Comparison of ENCODE assay signal across 25 cellular contexts in the genomic region with DNA sequence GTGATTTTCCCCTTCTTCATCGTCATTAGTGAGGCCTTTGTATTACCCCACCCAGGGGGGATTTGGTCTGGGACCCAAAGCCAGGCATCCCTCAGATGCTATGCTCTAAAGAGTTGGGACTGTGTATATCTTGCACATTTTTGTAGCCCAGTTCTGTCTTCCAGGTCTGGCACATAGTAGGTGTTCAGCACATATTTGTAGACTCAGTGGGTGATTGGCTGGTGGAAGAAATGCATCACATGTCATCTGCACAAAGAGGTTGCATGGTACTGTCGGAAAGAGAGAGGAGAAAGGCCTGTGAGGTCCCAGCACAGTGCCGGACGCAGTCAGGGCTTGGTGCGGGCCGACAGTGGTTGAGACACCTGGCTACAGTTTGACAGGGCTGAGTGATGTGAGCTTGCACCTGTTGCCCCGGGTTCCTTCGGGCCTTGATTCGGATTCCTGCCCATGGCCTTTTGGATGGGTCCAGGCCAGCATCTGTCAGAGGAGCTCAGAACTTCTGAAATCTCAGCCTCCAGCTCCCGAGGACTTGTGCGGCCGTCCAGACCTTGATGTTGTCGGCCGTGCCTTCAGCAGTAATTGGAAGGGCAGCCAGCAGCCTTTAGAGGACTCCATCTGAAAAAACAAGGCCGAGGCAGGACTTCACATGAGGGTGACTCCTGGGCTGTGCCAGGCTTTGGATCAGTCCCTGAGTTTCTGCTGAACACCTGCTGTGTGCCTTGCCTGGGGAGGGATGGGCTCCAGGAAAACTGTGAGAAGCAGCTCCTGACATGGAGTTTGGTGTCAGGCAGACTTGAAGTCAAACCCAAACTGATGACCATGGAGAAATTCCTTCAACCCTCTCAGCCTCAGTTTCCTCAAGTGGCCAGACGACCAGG. TPM values are rescaled to one million over a fixed set of nuclear protein-coding genes. Genes with fewer than 3 reads are reported as not detected.
"Had no signal": no experiment of that assay in that cellular context is flagged by ENCODE, and none has a peak within 500 bp of the region (broad histone marks: within the 10 kb centered on the region; RNA-seq: fewer than 3 reads in every experiment).

No MANE protein-coding gene starts in this region.

- H3K4me1 ChIP-seq: body of pancreas, Peyer's patch had no signal

- H3K27ac ChIP-seq: body of pancreas, Peyer's patch had no signal

- H3K27me3 ChIP-seq: body of pancreas, MG63, Peyer's patch had no signal

- H3K9me3 ChIP-seq: body of pancreas, MG63, Peyer's patch had no signal

- ATAC-seq: activated CD8-positive, alpha-beta memory T cell treated with anti-CD3 and anti-CD28 coated beads, Interleukin-2, amount 10 ng/mL, durations not matched to agents 7 days and 5 days; body of pancreas; T-helper 17 cell had no signal

- DNase-seq: activated B cell treated with CpG ODN at 0.5 μM for 24 hours; activated CD4-positive, alpha-beta T cell treated with anti-CD3 and anti-CD28 coated beads for 1 hour; activated CD4-positive, alpha-beta T cell treated with anti-CD3 and anti-CD28 coated beads, Interleukin-2, amount 10 ng/mL, durations not matched to agents 24 days and 14 days; activated CD4-positive, alpha-beta T cell treated with anti-CD3 and anti-CD28 coated beads, Interleukin-2, amount 50 U/mL, for 48 hours; activated CD8-positive, alpha-beta memory T cell treated with anti-CD3 and anti-CD28 coated beads, Interleukin-2, amount 10 ng/mL, durations not matched to agents 7 days and 5 days; activated effector memory CD4-positive, alpha-beta T cell treated with Interleukin-2 at 50 U/mL for 16 hours; activated naive CD4-positive, alpha-beta T cell; activated T-cell treated with anti-CD3 and anti-CD28 coated beads, Interleukin-2, amount 50 U/mL, for 24 hours; aorta; body of pancreas; MG63; NCI-H1105; NCI-H1436; NCI-H187; NCI-H2081; NCI-H69; NK-92 treated with Interleukin-12 subunit alpha and Interleukin-12 subunit beta, amount 100 ng/mL, for 24 hours; OCI-M1; Peyer's patch; T-helper 17 cell; T-helper 9 cell had no signal

- FAIRE-seq: bronchial epithelial cell, TTC549 had no signal

- H3K4me3 ChIP-seq: body of pancreas, MG63, Peyer's patch had no signal

- H3K36me3 ChIP-seq: MG63, Peyer's patch had no signal

RNA-seq across cellular contexts. Expression of a gene that starts 40.9 kb away (rescaled TPM):
- total RNA-seq: activated B cell treated with CpG ODN at 0.5 μM for 24 hours; activated CD4-positive, alpha-beta T cell treated with anti-CD3 and anti-CD28 coated beads, Interleukin-2, amount 10 ng/mL, durations not matched to agents 24 days and 14 days; activated CD8-positive, alpha-beta memory T cell treated with anti-CD3 and anti-CD28 coated beads, Interleukin-2, amount 10 ng/mL, durations not matched to agents 7 days and 5 days; activated T-helper 1 cell treated with anti-CD3 and anti-CD28 coated beads, Interleukin-12 subunit alpha, Interleukin-12 subunit beta, Interleukin-2, Interleukin-4 antibody, amounts not matched to agents 30 ng/mL and 10 ng/mL and 1 ng/mL, durations not matched to agents 14 hours and 24 hours and 36 hours; aorta; body of pancreas; Peyer's patch; SK-MEL-5; T-helper 17 cell had no signal

RNA-seq across cellular contexts. Expression of a gene that starts 44.8 kb away (rescaled TPM):
- total RNA-seq: activated T-helper 1 cell treated with anti-CD3 and anti-CD28 coated beads, Interleukin-12 subunit alpha, Interleukin-12 subunit beta, Interleukin-2, Interleukin-4 antibody, amounts not matched to agents 30 ng/mL and 10 ng/mL and 1 ng/mL, durations not matched to agents 14 hours and 24 hours and 36 hours had no signal
